14 cellular contexts compared by ENCODE assay signal in genomic region chr5:98514106-98514665, GRCh38.
DNase-seq lines count a peak whose midpoint lies in the region; TF ChIP-seq lines count a peak whose summit lies in the region.
"Had no signal": no experiment of that assay in that cellular context is flagged by ENCODE, and none has a peak within 500 bp of the region (broad histone marks: within the 10 kb centered on the region; RNA-seq: fewer than 3 reads in every experiment).

No MANE protein-coding gene starts in this region.

- peaks cover 27% of the 10 kb centered on the region for H3K4me1 Mint-ChIP-seq in HFFc6 (ENCODE audit: low read depth)
- H3K4me1 Mint-ChIP-seq in brain = peaks cover 89% of the 10 kb centered on the region
- peaks cover 42% of the 10 kb centered on the region for H3K4me1 Mint-ChIP-seq in glutamatergic neuron (ENCODE audit: low read depth, unreplicated experiment)
- H3K4me1 Mint-ChIP-seq: CD14-positive monocyte had no signal

- H3K4me3 ChIP-seq in skeletal muscle satellite cell (ENCODE audit: low read length) = peak overlapping the region; percentile 26
- H3K4me3 ChIP-seq in WERI-Rb-1 (ENCODE audit: low read depth, low read length) = no peak overlapping the region

- H3K9me3 Mint-ChIP-seq in HFFc6 (no peaks in the 10 kb centered on the region), brain (peaks cover 0 to 3% (median 0%) of the 10 kb centered on the region in 5 experiments), glutamatergic neuron (ENCODE audit: unreplicated experiment) (no peaks in the 10 kb centered on the region)
- H3K9me3 Mint-ChIP-seq: CD14-positive monocyte had no signal

- no peaks in the 10 kb centered on the region for H3K27me3 Mint-ChIP-seq in HFFc6 (ENCODE audit: insufficient read depth)
- peaks cover 3% of the 10 kb centered on the region for H3K27me3 Mint-ChIP-seq in brain
- H3K27me3 Mint-ChIP-seq in glutamatergic neuron (ENCODE audit: unreplicated experiment) = peaks cover 4% of the 10 kb centered on the region

- H3K36me3 Mint-ChIP-seq in HFFc6 (ENCODE audit: low read depth) (no peaks in the 10 kb centered on the region), brain (no peaks in the 10 kb centered on the region), glutamatergic neuron (ENCODE audit: unreplicated experiment) (no peaks in the 10 kb centered on the region)
- H3K36me3 Mint-ChIP-seq: CD14-positive monocyte had no signal

- H3K9me3 ChIP-seq in skeletal muscle satellite cell (replicated peaks; ENCODE audit: low read length) = no peaks in the 10 kb centered on the region
- no peaks in the 10 kb centered on the region for H3K9me3 ChIP-seq in WERI-Rb-1 (ENCODE audit: severe bottlenecking)
- H3K9me3 ChIP-seq: Caco-2 had no signal

- TF ChIP-seq CTCF in HFFc6 (IDR thresholded peaks at IDR 0.05) (no peak), brain (conservative IDR thresholded peaks at IDR 0.05) (no peak), glutamatergic neuron (IDR thresholded peaks at IDR 0.05; ENCODE audit: partially characterized antibody, unreplicated experiment) (no peak), WERI-Rb-1 (IDR thresholded peaks at IDR 0.05; ENCODE audit: low read depth, low read length) (no peak)

- no peaks in the 10 kb centered on the region for H3K36me3 ChIP-seq in skeletal muscle satellite cell (ENCODE audit: insufficient read depth, low read length)
- no peaks in the 10 kb centered on the region for H3K36me3 ChIP-seq in WERI-Rb-1

- H3K9ac ChIP-seq in skeletal muscle satellite cell (ENCODE audit: low read depth, low read length) = peak overlapping the region; percentile 52

- no peaks in the 10 kb centered on the region for H3K27me3 ChIP-seq in skeletal muscle satellite cell (ENCODE audit: control insufficient read depth, insufficient read depth, low read length)
- no peaks in the 10 kb centered on the region for H3K27me3 ChIP-seq in WERI-Rb-1 (ENCODE audit: insufficient read depth, low read depth, severe bottlenecking)

- no peak overlapping the region; the same call in 1 of the 2 replicates for H3K27ac Mint-ChIP-seq in HFFc6
- H3K27ac Mint-ChIP-seq in brain = peak overlapping the region in 3 of 5 experiments; percentile 80 to 96 (median 94)
- H3K27ac Mint-ChIP-seq in glutamatergic neuron (ENCODE audit: unreplicated experiment) = peak overlapping the region; percentile 88
- H3K27ac Mint-ChIP-seq: CD14-positive monocyte had no signal

- H3K4me1 ChIP-seq in skeletal muscle satellite cell (ENCODE audit: control insufficient read depth, insufficient read depth, low read length) = peaks cover 21% of the 10 kb centered on the region
- H3K4me1 ChIP-seq: Caco-2 had no signal

- no peak overlapping the region for H3K4me3 Mint-ChIP-seq in HFFc6
- peak overlapping the region in 1 of 5 experiments; percentile 24 for H3K4me3 Mint-ChIP-seq in brain
- peak overlapping the region; percentile 4 for H3K4me3 Mint-ChIP-seq in glutamatergic neuron (ENCODE audit: unreplicated experiment)
- H3K4me3 Mint-ChIP-seq: CD14-positive monocyte had no signal

- no peak overlapping the region for H3K27ac ChIP-seq in WERI-Rb-1

- DNase-seq in HFFc6 = peak; percentile 4
- no peak for DNase-seq in glutamatergic neuron
- DNase-seq in AG08396 (ENCODE audit: low spot score) = no peak
- no peak for DNase-seq in activated T-cell treated with anti-CD3 and anti-CD28 coated beads, Interleukin-2, amount 50 U/mL, for 1 hour
- DNase-seq in WERI-Rb-1 = no peak
- DNase-seq in iPS-NIHi7 (ENCODE audit: extremely low spot score) = no peak
- DNase-seq: Caco-2, KG1, NCI-H1092 treated with DMSO at 0.1 percent for 48 hours, NCI-H1694, NCI-H526 treated with DMSO at 0.1 percent for 48 hours had no signal

- H3K4me2 ChIP-seq in skeletal muscle satellite cell (ENCODE audit: low read length) = peak overlapping the region; percentile 61
